ENCODE assay signal across 7 cellular contexts in genomic region chr15:78507831-78508160, GRCh38. TPM values are rescaled to one million over a fixed set of nuclear protein-coding genes. Genes with fewer than 3 reads are reported as not detected.
DNase-seq lines count a peak whose midpoint lies in the region; ATAC-seq lines count a peak whose summit lies in the region.

No MANE protein-coding gene starts in this region.

- POLR2A ChIA-PET in activated naive CD8-positive, alpha-beta T cell treated with anti-CD3 and anti-CD28 coated beads, Interleukin-2, amount 10 ng/mL, durations not matched to agents 7 days and 5 days (lab: Charles Lee): interaction anchor here (1.3 to 2.4 kb wide), 2 partner anchors 33 to 57 kb away, joined by 4 to 12 read pairs; partner anchors contain the start of genes CHRNA5 and PSMA4

- no peak overlapping the region for H3K27ac Mint-ChIP-seq in activated naive CD8-positive, alpha-beta T cell treated with anti-CD3 and anti-CD28 coated beads, Interleukin-2, amount 10 ng/mL, durations not matched to agents 7 days and 5 days
- H3K27ac Mint-ChIP-seq in stimulated activated naive CD8-positive, alpha-beta T cell treated with anti-CD3 and anti-CD28 coated beads, Interleukin-15, amount 100 ng/mL, for 72 hours: peak overlapping the region; percentile 13 to 60

- peak overlapping the region; percentile 96 for H3K4me3 Mint-ChIP-seq in activated naive CD8-positive, alpha-beta T cell treated with anti-CD3 and anti-CD28 coated beads, Interleukin-2, amount 10 ng/mL, durations not matched to agents 7 days and 5 days
- peak overlapping the region; percentile 88 to 99 for H3K4me3 Mint-ChIP-seq in stimulated activated naive CD8-positive, alpha-beta T cell treated with anti-CD3 and anti-CD28 coated beads, Interleukin-15, amount 100 ng/mL, for 72 hours

- no peaks in the 10 kb centered on the region for H3K9me3 Mint-ChIP-seq in activated naive CD8-positive, alpha-beta T cell treated with anti-CD3 and anti-CD28 coated beads, Interleukin-2, amount 10 ng/mL, durations not matched to agents 7 days and 5 days
- no peaks in the 10 kb centered on the region for H3K9me3 Mint-ChIP-seq in stimulated activated naive CD8-positive, alpha-beta T cell treated with anti-CD3 and anti-CD28 coated beads, Interleukin-15, amount 100 ng/mL, for 72 hours

- ATAC-seq in GM19438 (IDR thresholded peaks at IDR 0.05; ENCODE audit: low read depth, unreplicated experiment) (peak; percentile 20), HG03135 (IDR thresholded peaks at IDR 0.05; ENCODE audit: unreplicated experiment) (peak; percentile 31)
- ATAC-seq in activated naive CD8-positive, alpha-beta T cell treated with anti-CD3 and anti-CD28 coated beads, Interleukin-2, amount 10 ng/mL, durations not matched to agents 7 days and 5 days (ENCODE audit: low read depth): peak; percentile 44
- peak; percentile 62 for ATAC-seq in stimulated activated naive CD8-positive, alpha-beta T cell treated with anti-CD3 and anti-CD28 coated beads, Interleukin-15, amount 100 ng/mL, for 72 hours

- peaks cover 15% of the 10 kb centered on the region for H3K4me1 Mint-ChIP-seq in activated naive CD8-positive, alpha-beta T cell treated with anti-CD3 and anti-CD28 coated beads, Interleukin-2, amount 10 ng/mL, durations not matched to agents 7 days and 5 days
- H3K4me1 Mint-ChIP-seq in stimulated activated naive CD8-positive, alpha-beta T cell treated with anti-CD3 and anti-CD28 coated beads, Interleukin-15, amount 100 ng/mL, for 72 hours: peaks cover 28% of the 10 kb centered on the region

- peaks cover 14% of the 10 kb centered on the region for H3K27me3 Mint-ChIP-seq in activated naive CD8-positive, alpha-beta T cell treated with anti-CD3 and anti-CD28 coated beads, Interleukin-2, amount 10 ng/mL, durations not matched to agents 7 days and 5 days
- no peaks in the 10 kb centered on the region for H3K27me3 Mint-ChIP-seq in stimulated activated naive CD8-positive, alpha-beta T cell treated with anti-CD3 and anti-CD28 coated beads, Interleukin-15, amount 100 ng/mL, for 72 hours

- DNase-seq in activated naive CD8-positive, alpha-beta T cell treated with anti-CD3 and anti-CD28 coated beads, Interleukin-2, amount 10 ng/mL, durations not matched to agents 7 days and 5 days: no peak
- DNase-seq in iPS-NIHi7 (ENCODE audit: extremely low spot score) (peak; percentile 48), LoVo (ENCODE audit: low spot score) (no peak), NOMO-1 treated with DMSO at 0.1 percent for 48 hours (lab: John Stamatoyannopoulos, UW; ENCODE audit: unreplicated experiment) (no peak)
- no peak for DNase-seq in stimulated activated naive CD8-positive, alpha-beta T cell treated with anti-CD3 and anti-CD28 coated beads, Interleukin-15, amount 100 ng/mL, for 72 hours

- no peaks in the 10 kb centered on the region for H3K36me3 Mint-ChIP-seq in activated naive CD8-positive, alpha-beta T cell treated with anti-CD3 and anti-CD28 coated beads, Interleukin-2, amount 10 ng/mL, durations not matched to agents 7 days and 5 days

RNA-seq across cellular contexts. Expression of gene HYKK, which starts 0.4 kb away (rescaled TPM):
- 1 to 10 TPM; 1.6 to 2.4 TPM for total RNA-seq in activated naive CD8-positive, alpha-beta T cell treated with anti-CD3 and anti-CD28 coated beads, Interleukin-2, amount 10 ng/mL, durations not matched to agents 7 days and 5 days

RNA-seq across cellular contexts. Expression of gene PSMA4, which starts 32.4 kb away (rescaled TPM):
- 100 to 1,000 TPM; 181 to 183 TPM for total RNA-seq in activated naive CD8-positive, alpha-beta T cell treated with anti-CD3 and anti-CD28 coated beads, Interleukin-2, amount 10 ng/mL, durations not matched to agents 7 days and 5 days

RNA-seq across cellular contexts. Expression of gene CHRNA5, which starts 57.5 kb away (rescaled TPM):
- total RNA-seq in activated naive CD8-positive, alpha-beta T cell treated with anti-CD3 and anti-CD28 coated beads, Interleukin-2, amount 10 ng/mL, durations not matched to agents 7 days and 5 days: 1 to 10 TPM; 1.2 to 2.2 TPM
